In the genomic region with DNA sequence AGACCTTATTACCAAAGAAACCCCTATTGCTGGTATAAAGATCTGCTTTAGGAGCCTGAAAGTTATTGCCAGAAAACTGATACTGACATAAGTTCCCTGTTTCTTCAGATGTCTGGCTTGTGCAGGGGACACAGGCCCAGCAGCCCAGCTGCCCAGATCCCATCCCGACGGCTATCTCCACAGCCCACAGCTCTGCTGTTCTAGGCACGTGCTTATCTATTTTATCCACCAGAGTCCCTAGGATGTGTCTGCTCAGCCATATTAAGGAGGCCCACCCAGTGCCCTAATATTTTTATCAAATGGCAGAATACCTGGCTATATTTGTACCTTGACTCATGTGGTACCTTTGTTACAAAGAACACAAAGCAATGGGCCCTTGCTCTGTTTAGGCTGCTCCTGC, we compare ENCODE assay signal across 1 cellular context.
A peak's percentile ranks its signal among the peaks of the same experiment; 100 is the strongest.
TF ChIP-seq lines count a peak whose summit lies in the region.

No MANE protein-coding gene starts in this region.

TF ChIP-seq in K562, 482 proteins besides CTCF, POLR2A, EP300 and RAD21:
- TF ChIP-seq TEAD4 (IDR thresholded peaks at IDR 0.05; ENCODE audit: low read length) = peak; percentile 46
- no peak for TF ChIP-seq TEAD4 (CRISPR knock-in tag; IDR thresholded peaks at IDR 0.05; ENCODE audit: borderline replicate concordance)
- TF ChIP-seq CBFA2T3 (IDR thresholded peaks at IDR 0.05) = peak; percentile 53
- TF ChIP-seq CBFA2T2 (conservative IDR thresholded peaks at IDR 0.05) = peak; percentile 32
- TF ChIP-seq YBX1 (IDR thresholded peaks at IDR 0.05) = no peak
- TF ChIP-seq BHLHE40 (IDR thresholded peaks at IDR 0.05; ENCODE audit: low read length) = peak; percentile 56; the same call in 1 of the 2 replicates
